Comparison of ENCODE assay signal across 2 cellular contexts in the genomic region with DNA sequence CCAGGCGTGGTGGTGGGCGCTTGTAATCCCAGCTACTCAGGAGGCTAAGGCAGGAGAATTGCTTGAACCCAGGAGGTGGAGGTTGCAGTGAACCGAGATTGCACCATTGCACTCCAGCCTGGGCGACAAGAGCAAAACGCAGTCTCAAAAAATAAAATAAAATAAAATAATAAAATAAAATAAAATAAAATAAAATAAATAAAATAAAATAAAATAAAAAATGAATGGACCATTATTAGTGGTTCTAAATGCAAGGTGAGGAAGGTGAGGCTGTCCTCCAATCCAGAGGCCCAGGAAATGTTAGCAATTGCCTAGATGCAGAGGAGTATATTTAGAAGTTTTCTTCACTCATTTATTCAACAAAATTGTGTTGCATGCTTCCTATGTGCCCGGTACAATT. TPM values are rescaled to one million over a fixed set of nuclear protein-coding genes. Genes with fewer than 3 reads are reported as not detected.
"Had no signal": no experiment of that assay in that cellular context is flagged by ENCODE, and none has a peak within 500 bp of the region (broad histone marks: within the 10 kb centered on the region; RNA-seq: fewer than 3 reads in every experiment).

No MANE protein-coding gene starts in this region.

RNA-seq across cellular contexts. Expression of gene CRMP1, which starts 55.4 kb away (rescaled TPM):
- total RNA-seq: HT-29 had no signal
- polyA plus RNA-seq: IgD-negative memory B cell had no signal
